In the genomic region with DNA sequence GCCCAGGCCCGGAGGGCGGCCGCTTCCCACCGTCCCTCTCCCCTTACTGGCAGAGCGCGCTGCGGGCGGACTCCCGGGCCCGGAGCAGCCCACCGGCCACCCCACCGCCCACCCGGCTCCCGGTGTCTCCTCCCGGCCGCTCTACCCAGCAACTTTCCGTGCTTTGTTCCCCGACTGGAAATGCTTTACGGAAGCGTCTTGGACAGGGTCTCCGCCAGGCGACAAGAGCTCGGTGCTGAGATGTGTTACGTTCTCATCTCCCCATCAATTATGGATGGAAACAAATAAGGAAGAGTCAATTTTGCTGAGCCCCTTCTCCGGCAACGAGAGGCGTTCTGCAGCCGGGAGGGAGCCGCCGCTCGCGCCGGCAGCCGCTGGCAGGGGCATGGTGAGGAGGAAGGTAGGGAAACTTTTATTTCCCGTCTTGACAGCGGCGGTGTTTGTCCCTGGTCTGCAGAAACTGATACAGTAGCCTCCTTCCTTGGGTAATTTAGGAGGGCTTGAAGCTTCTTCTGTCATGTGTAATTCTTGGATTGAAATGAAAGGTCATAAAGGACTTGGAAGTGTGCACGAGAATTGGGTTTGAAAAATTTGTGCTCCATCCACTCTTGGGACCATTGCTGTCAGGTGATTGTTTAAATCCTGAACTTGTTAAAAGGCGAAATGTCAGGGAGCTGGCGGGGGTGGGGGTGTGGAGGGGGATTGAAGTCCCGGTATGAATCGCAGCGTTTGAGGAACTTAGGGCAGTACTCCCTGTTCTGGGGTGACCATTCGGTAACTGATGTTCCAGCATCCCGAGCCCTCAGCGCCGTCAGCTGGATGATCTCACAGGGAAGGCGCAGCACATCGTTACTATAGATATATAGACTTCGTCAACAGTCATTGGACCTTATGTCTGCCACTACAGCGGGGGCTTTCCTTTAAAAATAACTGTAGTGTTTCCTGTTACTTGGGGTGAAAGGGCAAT, we compare ENCODE assay signal across 9 cellular contexts. TPM values are rescaled to one million over a fixed set of nuclear protein-coding genes. Genes with fewer than 3 reads are reported as not detected.
A peak's percentile ranks its signal among the peaks of the same experiment; 100 is the strongest.
DNase-seq lines count a peak whose midpoint lies in the region; ATAC-seq, FAIRE-seq and TF ChIP-seq lines count a peak whose summit lies in the region.
"Had no signal": no experiment of that assay in that cellular context is flagged by ENCODE, and none has a peak within 500 bp of the region (broad histone marks: within the 10 kb centered on the region; RNA-seq: fewer than 3 reads in every experiment).

No MANE protein-coding gene starts in this region.

- TF ChIP-seq CTCF in mucosa of descending colon (IDR thresholded peaks at IDR 0.05): no peak

- H3K4me1 ChIP-seq in esophagus (ENCODE audit: control insufficient read depth in 2 of 2, insufficient read depth in 2 of 2, low read length in 1 of 2): peaks cover 0 to 3% of the 10 kb centered on the region in 2 donors
- peaks cover 4% of the 10 kb centered on the region for H3K4me1 ChIP-seq in mucosa of descending colon (ENCODE audit: low read depth)
- peaks cover 6 to 7% of the 10 kb centered on the region in 2 donors for H3K4me1 ChIP-seq in aorta (ENCODE audit: control insufficient read depth in 1 of 2, insufficient read depth in 2 of 2, low read length in 2 of 2)

- no peak for FAIRE-seq in RCC 7860 (lab: Jason Lieb, UNC)

- H3K9me3 ChIP-seq in esophagus (ENCODE audit: control insufficient read depth in 2 of 2, insufficient read depth in 1 of 2, low read depth in 1 of 2, low read length in 1 of 2) (peaks cover 0 to 3% of the 10 kb centered on the region in 2 donors), mucosa of descending colon (no peaks in the 10 kb centered on the region), aorta (ENCODE audit: control insufficient read depth, low read length) (no peaks in the 10 kb centered on the region)

- ATAC-seq in mucosa of descending colon (peak; percentile 37), aorta (ENCODE audit: low FRiP score) (peak; percentile 6), GM21423 (IDR thresholded peaks at IDR 0.05; ENCODE audit: unreplicated experiment) (no peak), HG03442 (IDR thresholded peaks at IDR 0.05; ENCODE audit: unreplicated experiment) (no peak)

- no peaks in the 10 kb centered on the region for H3K27me3 ChIP-seq in esophagus (ENCODE audit: control insufficient read depth in 1 of 2, insufficient read depth in 2 of 2, low read length in 2 of 2)
- no peaks in the 10 kb centered on the region for H3K27me3 ChIP-seq in aorta (ENCODE audit: control insufficient read depth in 1 of 2, insufficient read depth in 2 of 2, low read length in 1 of 2)

- peak; percentile 36 to 48 for DNase-seq in SHP77 (lab: John Stamatoyannopoulos, UW)
- DNase-seq in SHP77 treated with DMSO at 0.1 percent for 48 hours (lab: John Stamatoyannopoulos, UW): no peak
- peak; percentile 45 to 58 (median 52) for DNase-seq in mucosa of descending colon
- DNase-seq in aorta: peak; percentile 53 to 71
- DNase-seq in RCC 7860 (ENCODE audit: low spot score): no peak
- DNase-seq: NCI-H1694 treated with DMSO at 0.1 percent for 48 hours had no signal

- intact Hi-C loops in mucosa of descending colon (cut with DNase I, micrococcal nuclease): no loop called here
- intact Hi-C loops in aorta (cut with DNase I): loop anchor here (5.0 to 10.0 kb wide), 3 partner anchors 244 to 569 kb away; no protein-coding TSS in a partner anchor

- 8 to 11% methylated on average over 44 to 51 of the region's 51 CpGs for WGBS in esophagus, 2 donors
- WGBS in aorta, 2 donors: 1% methylated on average over 43 to 51 of the region's 51 CpGs

- H3K36me3 ChIP-seq in esophagus (ENCODE audit: control insufficient read depth in 2 of 2, insufficient read depth in 2 of 2, low read length in 1 of 2) (no peaks in the 10 kb centered on the region), mucosa of descending colon (ENCODE audit: low read depth) (no peaks in the 10 kb centered on the region), aorta (ENCODE audit: control insufficient read depth in 1 of 2, insufficient read depth in 2 of 2, low read length in 1 of 2) (no peaks in the 10 kb centered on the region)

- H3K4me3 ChIP-seq in esophagus (ENCODE audit: low read depth in 1 of 2, low read length in 2 of 2) (peak overlapping the region; percentile 43 to 61), mucosa of descending colon (peak overlapping the region; percentile 40), aorta (ENCODE audit: low read length in 2 of 2) (peak overlapping the region; percentile 84 to 99)

- H3K27ac ChIP-seq in esophagus (ENCODE audit: low read depth in 2 of 2, low read length in 1 of 2) (peak overlapping the region; percentile 50 to 62), aorta (ENCODE audit: low read depth in 1 of 2, low read length in 2 of 2) (peak overlapping the region; percentile 62 to 72)

RNA-seq across cellular contexts. Expression of a gene that starts 1.5 kb away (rescaled TPM):
- polyA plus RNA-seq in esophagus: under 1 TPM; 0.31 to 0.40 TPM
- total RNA-seq in mucosa of descending colon: 10 to 100 TPM; 43.3 to 77.2 (median 48.3) TPM
- 10 to 100 TPM in 1 of 2 donors, 1 to 10 TPM in 1; 9.0 to 22.7 TPM for total RNA-seq in aorta
- polyA plus RNA-seq in aorta: 1 to 10 TPM; 2.4 to 6.8 TPM

Comparison
In these comparisons a context has a peak if more than half of its experiments do, and no peak if none do; other contexts are left out.
1. DNase-seq: peak in SHP77 (2 of 2), mucosa of descending colon (3 of 3) and aorta (2 of 2); none in SHP77 treated with DMSO at 0.1 percent for 48 hours (single experiment) and RCC 7860 (single experiment).
2. H3K4me3 ChIP-seq: peak in every context shown above with its lines; median percentile 92 in aorta; 52 in esophagus; 40 in mucosa of descending colon.
3. ATAC-seq: peak in mucosa of descending colon (single experiment) and aorta (single experiment); none in GM21423 (single experiment) and HG03442 (single experiment).
4. intact Hi-C loops: an anchor here in aorta (5.0 to 10.0 kb wide); none called in mucosa of descending colon.